24 cellular contexts compared by ENCODE assay signal in genomic region chr11:122340607-122341006, GRCh38.
DNase-seq lines count a peak whose midpoint lies in the region; ATAC-seq, FAIRE-seq and TF ChIP-seq lines count a peak whose summit lies in the region.
"Had no signal": no experiment of that assay in that cellular context is flagged by ENCODE, and none has a peak within 500 bp of the region (broad histone marks: within the 10 kb centered on the region; RNA-seq: fewer than 3 reads in every experiment).

No MANE protein-coding gene starts in this region.

- no peak for FAIRE-seq in RCC 7860 (lab: Jason Lieb, UNC)
- FAIRE-seq: A204.1, GM12892, H1, K562 had no signal

- H3K4me3 ChIP-seq in thoracic aorta: peak overlapping the region; percentile 7
- H3K4me3 ChIP-seq: K562 had no signal

- TF ChIP-seq CTCF in thoracic aorta (IDR thresholded peaks at IDR 0.05): no peak

- no peaks in the 10 kb centered on the region for H3K9me3 ChIP-seq in thoracic aorta
- H3K9me3 ChIP-seq: SK-N-SH had no signal

- H3K27ac ChIP-seq in thoracic aorta: peak overlapping the region; percentile 59 to 62

- H3K4me1 Mint-ChIP-seq in activated T-cell treated with anti-CD3 and anti-CD28 coated beads, Interleukin-2, amount 50 U/mL, for 24 hours (ENCODE audit: low read depth): no peaks in the 10 kb centered on the region
- H3K4me1 Mint-ChIP-seq: CD4-positive, CD25-positive, alpha-beta regulatory T cell had no signal

- no peaks in the 10 kb centered on the region for H3K27me3 Mint-ChIP-seq in activated T-cell treated with anti-CD3 and anti-CD28 coated beads, Interleukin-2, amount 50 U/mL, for 24 hours

- H3K36me3 Mint-ChIP-seq in activated T-cell treated with anti-CD3 and anti-CD28 coated beads, Interleukin-2, amount 50 U/mL, for 24 hours (ENCODE audit: low read depth): no peaks in the 10 kb centered on the region
- H3K36me3 Mint-ChIP-seq: CD4-positive, CD25-positive, alpha-beta regulatory T cell had no signal

- intact Hi-C loops in sciatic nerve (cut with DNase I): no loop called here

- ATAC-seq in thoracic aorta (ENCODE audit: insufficient number of reproducible peaks, low FRiP score, low read depth) (no peak), sciatic nerve (no peak)
- ATAC-seq: HCT116, K562 had no signal

- no peaks in the 10 kb centered on the region for H3K36me3 ChIP-seq in thoracic aorta

- DNase-seq in DMS79 (lab: John Stamatoyannopoulos, UW) (peak; percentile 38), RCC 7860 (ENCODE audit: low spot score) (peak; percentile 13), kidney glomerular epithelial cell (lab: John Stamatoyannopoulos, UW) (peak; percentile 73), thoracic aorta (ENCODE audit: low spot score) (no peak), NCI-H524 (lab: John Stamatoyannopoulos, UW) (no peak), sciatic nerve (ENCODE audit: low spot score) (no peak), NCI-H1105 treated with DMSO at 0.1 percent for 48 hours (lab: John Stamatoyannopoulos, UW) (no peak)
- no peak for DNase-seq in activated T-cell treated with anti-CD3 and anti-CD28 coated beads, Interleukin-2, amount 50 U/mL, for 24 hours
- DNase-seq: CD4-positive, CD25-positive, alpha-beta regulatory T cell; DMS 273 treated with DMSO at 0.1 percent for 48 hours; NCI-H1092; NCI-H1436 treated with DMSO at 0.1 percent for 48 hours; NCI-H2029; NCI-H2227 treated with DMSO at 0.1 percent for 48 hours; NCI-H510A treated with DMSO at 0.1 percent for 48 hours; NCI-H774; NK-92 treated with Interleukin-12 subunit alpha and Interleukin-12 subunit beta, amount 100 ng/mL, for 24 hours; SIG-M5; SK-N-SH had no signal

- H3K9me3 Mint-ChIP-seq in activated T-cell treated with anti-CD3 and anti-CD28 coated beads, Interleukin-2, amount 50 U/mL, for 24 hours: peaks cover 2% of the 10 kb centered on the region

- H3K4me1 ChIP-seq in thoracic aorta (ENCODE audit: control insufficient read depth in 1 of 2, low read depth in 2 of 2): peaks cover 17 to 84% of the 10 kb centered on the region in 2 donors

- H3K27me3 ChIP-seq in thoracic aorta (replicated peaks; ENCODE audit: insufficient read depth): no peaks in the 10 kb centered on the region

- H3K27ac Mint-ChIP-seq in activated T-cell treated with anti-CD3 and anti-CD28 coated beads, Interleukin-2, amount 50 U/mL, for 24 hours: no peak overlapping the region
- H3K27ac Mint-ChIP-seq: CD4-positive, CD25-positive, alpha-beta regulatory T cell had no signal

- no peak overlapping the region for H3K4me3 Mint-ChIP-seq in activated T-cell treated with anti-CD3 and anti-CD28 coated beads, Interleukin-2, amount 50 U/mL, for 24 hours
- H3K4me3 Mint-ChIP-seq: CD4-positive, CD25-positive, alpha-beta regulatory T cell had no signal

Comparison
In these comparisons a context has a peak if more than half of its experiments do, and no peak if none do; other contexts are left out.
1. DNase-seq: peak in DMS79 (single experiment), RCC 7860 (single experiment) and kidney glomerular epithelial cell (single experiment); none in thoracic aorta (single experiment), NCI-H524 (0 of 2), activated T-cell treated with anti-CD3 and anti-CD28 coated beads, Interleukin-2, amount 50 U/mL, for 24 hours (single experiment), sciatic nerve (single experiment) and NCI-H1105 treated with DMSO at 0.1 percent for 48 hours (single experiment).